8 cellular contexts compared by ENCODE assay signal in genomic region chr3:196740476-196741400, GRCh38. TPM values are rescaled to one million over a fixed set of nuclear protein-coding genes. Genes with fewer than 3 reads are reported as not detected.
A peak's percentile ranks its signal among the peaks of the same experiment; 100 is the strongest.
DNase-seq lines count a peak whose midpoint lies in the region; ATAC-seq and TF ChIP-seq lines count a peak whose summit lies in the region.

No MANE protein-coding gene starts in this region.

- ATAC-seq in GM18870 (IDR thresholded peaks at IDR 0.05; ENCODE audit: unreplicated experiment) (peak; percentile 5), HG02840 (IDR thresholded peaks at IDR 0.05; ENCODE audit: low FRiP score, unreplicated experiment) (no peak)

- peak overlapping the region in 1 of 2 experiments; percentile 88 for H3K4ac ChIP-seq in mesenchymal stem cell (ENCODE audit: low read depth in 1 of 2, low read length in 2 of 2)

- no peak overlapping the region for H2BK12ac ChIP-seq in mesenchymal stem cell (ENCODE audit: low read length in 2 of 2)

- H3K4me1 ChIP-seq in endocrine pancreas (ENCODE audit: control insufficient read depth, insufficient read depth, low read length): peaks cover 4% of the 10 kb centered on the region
- H3K4me1 ChIP-seq in mesenchymal stem cell (ENCODE audit: control insufficient read depth, insufficient read depth, low read depth, low read length): peaks cover 5% of the 10 kb centered on the region

- peak overlapping the region; percentile 92 to 93 for H3K18ac ChIP-seq in mesenchymal stem cell (ENCODE audit: low read depth in 1 of 2, low read length in 2 of 2)

- no peak overlapping the region for H4K91ac ChIP-seq in mesenchymal stem cell (ENCODE audit: low read length)

- H3K4me3 ChIP-seq in AG04450 (ENCODE audit: low read depth, low read length): peak overlapping the region; percentile 81
- peak overlapping the region; percentile 99 for H3K4me3 ChIP-seq in endocrine pancreas (ENCODE audit: control insufficient read depth, insufficient read depth, low read length)
- peak overlapping the region; percentile 91 to 97 for H3K4me3 ChIP-seq in mesenchymal stem cell (ENCODE audit: insufficient read depth in 1 of 2, low read depth in 1 of 2, low read length in 2 of 2)

- H3K9ac ChIP-seq in endocrine pancreas (ENCODE audit: control insufficient read depth, insufficient read depth, low read length) (peak overlapping the region; percentile 98), mesenchymal stem cell (ENCODE audit: low read length) (peak overlapping the region; percentile 99)

- H3K9me3 ChIP-seq in AG04450 (ENCODE audit: control insufficient read depth, insufficient read depth, low read length) (no peaks in the 10 kb centered on the region; the same call in 1 of the 2 replicates), endocrine pancreas (ENCODE audit: control insufficient read depth, low read length) (no peaks in the 10 kb centered on the region), mesenchymal stem cell (ENCODE audit: control insufficient read depth, low read length) (no peaks in the 10 kb centered on the region)

- CTCF ChIA-PET in AG04450 (lab: Charles Lee): interaction anchor here (0.6 kb wide), 2 partner anchors 22 to 126 kb away, joined by 3 read pairs; no protein-coding TSS in a partner anchor

- H2BK15ac ChIP-seq in mesenchymal stem cell (ENCODE audit: low read depth, poor library complexity, severe bottlenecking): no peak overlapping the region

- under 1% methylated on average over 19 of the region's 31 CpGs for WGBS in mesenchymal stem cell

- H3K27me3 ChIP-seq in AG04450 (ENCODE audit: control insufficient read depth, insufficient read depth, low read length) (no peaks in the 10 kb centered on the region), endocrine pancreas (ENCODE audit: control insufficient read depth, insufficient read depth, low read length) (no peaks in the 10 kb centered on the region), mesenchymal stem cell (ENCODE audit: control insufficient read depth in 1 of 2, insufficient read depth in 1 of 2, low read length in 2 of 2) (no peaks in the 10 kb centered on the region)

- H4K8ac ChIP-seq in mesenchymal stem cell (ENCODE audit: low read length): peak overlapping the region; percentile 3

- H2BK5ac ChIP-seq in mesenchymal stem cell (ENCODE audit: low read depth, low read length, poor library complexity, severe bottlenecking): no peak overlapping the region

- H3K4me2 ChIP-seq in mesenchymal stem cell (ENCODE audit: low read length, poor library complexity, severe bottlenecking): peak overlapping the region; percentile 59

- peak overlapping the region in 1 of 2 experiments; percentile 91 for H3K14ac ChIP-seq in mesenchymal stem cell (ENCODE audit: low read length in 2 of 2)

- H2AK5ac ChIP-seq in mesenchymal stem cell (ENCODE audit: low read length, severe bottlenecking): no peak overlapping the region

- H2AFZ ChIP-seq in mesenchymal stem cell (ENCODE audit: low read depth, low read length): peak overlapping the region; percentile 70

- H3K36me3 ChIP-seq in endocrine pancreas (ENCODE audit: control insufficient read depth, insufficient read depth, low read length) (no peaks in the 10 kb centered on the region), mesenchymal stem cell (ENCODE audit: control insufficient read depth in 1 of 2, insufficient read depth in 2 of 2, low read depth in 1 of 2, low read length in 2 of 2) (peaks cover 0 to 6% of the 10 kb centered on the region in 2 experiments)

- TF ChIP-seq CTCF in AG04450 (IDR thresholded peaks at IDR 0.05; ENCODE audit: low read depth, low read length): no peak

- H3K27ac ChIP-seq in AG04450 (ENCODE audit: low read depth, low read length): peak overlapping the region; percentile 59
- H3K27ac ChIP-seq in mesenchymal stem cell (ENCODE audit: low read length, poor library complexity, severe bottlenecking): peak overlapping the region; percentile 90

- H3K79me1 ChIP-seq in mesenchymal stem cell (replicated peaks; ENCODE audit: low read length, poor library complexity, severe bottlenecking): peaks cover 2% of the 10 kb centered on the region

- no peak for DNase-seq in AG04450 (ENCODE audit: low read depth, low spot score)
- peak; percentile 78 for DNase-seq in M059J (ENCODE audit: low read depth)
- peak; percentile 37 for DNase-seq in activated CD4-positive, CD25-positive, alpha-beta regulatory T cell treated with anti-CD3 and anti-CD28 coated beads, Interleukin-2, amount 50 U/mL, for 72 hours
- peak; percentile 71 for DNase-seq in mesenchymal stem cell
- peak; percentile 7 to 23 for DNase-seq in stimulated activated CD8-positive, alpha-beta memory T cell treated with anti-CD3 and anti-CD28 coated beads, Interleukin-7, amount 100 ng/mL, for 4 hours (ENCODE audit: low read depth in 2 of 2)

- H3K23ac ChIP-seq in mesenchymal stem cell (ENCODE audit: low read length in 2 of 2): no peak overlapping the region

- POLR2A ChIA-PET in AG04450 (lab: Yijun Ruan, JAX): interaction anchor here (1.5 to 2.6 kb wide), 3 partner anchors 28 to 202 kb away, joined by 4 to 12 read pairs (median 11); partner anchors contain the start of genes CEP19, NCBP2, PIGX and SENP5

- no peak overlapping the region for H2BK120ac ChIP-seq in mesenchymal stem cell (ENCODE audit: low read depth, low read length)

RNA-seq across cellular contexts. Expression of gene PAK2, which starts 1.1 kb away (rescaled TPM):
- polyA plus RNA-seq in AG04450 (2011; rRNA removed): 51.0 and 52.2 TPM in 2 replicates
- polyA minus RNA-seq in AG04450 (2011; rRNA and poly(A)+ RNA removed): 99.2 and 99.8 TPM in 2 replicates
- 35.2 and 57.4 TPM in 2 replicates for total RNA-seq in M059J (2014; rRNA removed; shearing (Covaris generic))
- 35.0 TPM for polyA plus RNA-seq in mesenchymal stem cell (2013, experiment 1 of 2)
- polyA plus RNA-seq in mesenchymal stem cell (2013, experiment 2 of 2): 35.8 TPM

RNA-seq across cellular contexts. Expression of gene PIGX, which starts 28.6 kb away (rescaled TPM):
- 8.5 and 12.7 TPM in 2 replicates for polyA plus RNA-seq in AG04450 (2011; rRNA removed)
- polyA minus RNA-seq in AG04450 (2011; rRNA and poly(A)+ RNA removed): 3.7 and 5.1 TPM in 2 replicates
- 57.4 and 77.0 TPM in 2 replicates for total RNA-seq in M059J (2014; rRNA removed; shearing (Covaris generic))
- polyA plus RNA-seq in mesenchymal stem cell (2013, experiment 1 of 2): 16.8 TPM
- polyA plus RNA-seq in mesenchymal stem cell (2013, experiment 2 of 2): 17.1 TPM

RNA-seq across cellular contexts. Expression of gene CEP19, which starts 28.7 kb away (rescaled TPM):
- polyA plus RNA-seq in AG04450 (2011; rRNA removed): 2.0 and 3.4 TPM in 2 replicates
- 0.64 and 1.00 TPM in 2 replicates for polyA minus RNA-seq in AG04450 (2011; rRNA and poly(A)+ RNA removed)
- total RNA-seq in M059J (2014; rRNA removed; shearing (Covaris generic)): 9.0 and 11.2 TPM in 2 replicates
- 4.8 TPM for polyA plus RNA-seq in mesenchymal stem cell (2013, experiment 1 of 2)
- 4.4 TPM for polyA plus RNA-seq in mesenchymal stem cell (2013, experiment 2 of 2)
